ENCODE assay signal across 14 cellular contexts in the genomic region with DNA sequence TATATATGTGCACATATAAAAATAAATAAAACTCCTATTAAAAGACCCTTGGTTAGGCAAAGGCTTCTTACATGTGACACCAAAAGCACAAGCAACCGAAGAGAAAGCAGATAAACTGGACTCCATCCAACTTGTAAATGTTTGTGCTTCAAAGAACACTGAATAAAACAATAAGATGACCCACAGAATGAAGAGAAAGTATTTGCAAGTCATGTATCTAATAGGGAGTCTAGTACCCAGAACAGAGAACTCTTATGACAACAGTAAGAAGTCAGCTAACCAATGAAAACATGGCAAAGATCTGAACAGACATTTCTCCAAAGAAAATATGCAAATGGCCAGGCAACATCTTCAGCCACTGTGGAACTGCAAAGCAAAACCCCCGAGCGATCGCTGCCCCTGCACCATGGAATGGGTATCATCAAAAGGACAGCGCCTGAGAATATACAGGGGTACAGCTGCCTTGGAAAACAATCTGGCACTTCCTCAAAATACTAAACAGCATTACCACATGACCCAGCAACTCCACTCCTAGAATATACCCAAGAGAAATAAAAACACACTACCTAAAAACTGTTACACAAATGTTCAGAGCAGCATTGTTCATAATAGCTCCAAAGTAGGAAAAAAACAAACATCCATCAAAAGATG. TPM values are rescaled to one million over a fixed set of nuclear protein-coding genes. Genes with fewer than 3 reads are reported as not detected.
DNase-seq lines count a peak whose midpoint lies in the region; ATAC-seq and TF ChIP-seq lines count a peak whose summit lies in the region.
"Had no signal": no experiment of that assay in that cellular context is flagged by ENCODE, and none has a peak within 500 bp of the region (broad histone marks: within the 10 kb centered on the region; RNA-seq: fewer than 3 reads in every experiment).

No MANE protein-coding gene starts in this region.

- no peak for TF ChIP-seq CTCF in fibroblast of pulmonary artery (IDR thresholded peaks at IDR 0.05; ENCODE audit: low read length, missing control alignments)

- H3K36me3 Mint-ChIP-seq in activated T-cell treated with anti-CD3 and anti-CD28 coated beads, Interleukin-2, amount 50 U/mL, for 24 hours (ENCODE audit: low read depth), result peaks cover 75% of the 10 kb centered on the region
- H3K36me3 Mint-ChIP-seq in activated CD4-positive, alpha-beta memory T cell treated with anti-CD3 and anti-CD28 coated beads, Interleukin-2, amount 10 ng/mL, durations not matched to agents 7 days and 5 days (ENCODE audit: low read depth), result peaks cover 54% of the 10 kb centered on the region
- peaks cover 38 to 51% of the 10 kb centered on the region in 2 donors for H3K36me3 Mint-ChIP-seq in stimulated activated naive B cell treated with anti-CD40 and anti-IgM and Interleukin-4, amounts not matched to agents 10 μg/mL and 1 μg/mL and 100 μg/mL, for 72 hours

- no peaks in the 10 kb centered on the region for H3K27me3 Mint-ChIP-seq in activated T-cell treated with anti-CD3 and anti-CD28 coated beads, Interleukin-2, amount 50 U/mL, for 24 hours
- no peaks in the 10 kb centered on the region for H3K27me3 Mint-ChIP-seq in activated CD4-positive, alpha-beta memory T cell treated with anti-CD3 and anti-CD28 coated beads, Interleukin-2, amount 10 ng/mL, durations not matched to agents 7 days and 5 days
- H3K27me3 Mint-ChIP-seq in stimulated activated naive B cell treated with anti-CD40 and anti-IgM and Interleukin-4, amounts not matched to agents 10 μg/mL and 1 μg/mL and 100 μg/mL, for 72 hours, result no peaks in the 10 kb centered on the region

- H3K4me3 ChIP-seq in fibroblast of pulmonary artery (replicated peaks; ENCODE audit: low read depth, low read length), result no peak overlapping the region
- H3K4me3 ChIP-seq: upper lobe of left lung had no signal

- H3K27ac Mint-ChIP-seq in activated T-cell treated with anti-CD3 and anti-CD28 coated beads, Interleukin-2, amount 50 U/mL, for 24 hours, result peak overlapping the region; percentile 75
- H3K27ac Mint-ChIP-seq in activated CD4-positive, alpha-beta memory T cell treated with anti-CD3 and anti-CD28 coated beads, Interleukin-2, amount 10 ng/mL, durations not matched to agents 7 days and 5 days, result peak overlapping the region; percentile 58
- H3K27ac Mint-ChIP-seq in stimulated activated naive B cell treated with anti-CD40 and anti-IgM and Interleukin-4, amounts not matched to agents 10 μg/mL and 1 μg/mL and 100 μg/mL, for 72 hours, result peak overlapping the region; percentile 27

- peaks cover 79% of the 10 kb centered on the region for H3K4me1 Mint-ChIP-seq in activated T-cell treated with anti-CD3 and anti-CD28 coated beads, Interleukin-2, amount 50 U/mL, for 24 hours (ENCODE audit: low read depth)
- peaks cover 75% of the 10 kb centered on the region for H3K4me1 Mint-ChIP-seq in activated CD4-positive, alpha-beta memory T cell treated with anti-CD3 and anti-CD28 coated beads, Interleukin-2, amount 10 ng/mL, durations not matched to agents 7 days and 5 days
- H3K4me1 Mint-ChIP-seq in stimulated activated naive B cell treated with anti-CD40 and anti-IgM and Interleukin-4, amounts not matched to agents 10 μg/mL and 1 μg/mL and 100 μg/mL, for 72 hours, result peaks cover 39 to 81% of the 10 kb centered on the region in 2 donors

- ATAC-seq in stimulated activated naive B cell treated with anti-CD40 and anti-IgM and Interleukin-4, amounts not matched to agents 10 μg/mL and 1 μg/mL and 100 μg/mL, for 72 hours (replicated peaks), result no peak
- no peak for ATAC-seq in GM19452 (IDR thresholded peaks at IDR 0.05; ENCODE audit: unreplicated experiment)

- POLR2A ChIA-PET in activated CD4-positive, alpha-beta memory T cell treated with anti-CD3 and anti-CD28 coated beads, Interleukin-2, amount 10 ng/mL, durations not matched to agents 7 days and 5 days (lab: Charles Lee), result interaction anchor here (1.0 kb wide), 2 partner anchors 11 to 16 kb away, joined by 3 to 4 read pairs; no protein-coding TSS in a partner anchor

- no peak overlapping the region for H3K4me3 Mint-ChIP-seq in activated T-cell treated with anti-CD3 and anti-CD28 coated beads, Interleukin-2, amount 50 U/mL, for 24 hours
- H3K4me3 Mint-ChIP-seq in activated CD4-positive, alpha-beta memory T cell treated with anti-CD3 and anti-CD28 coated beads, Interleukin-2, amount 10 ng/mL, durations not matched to agents 7 days and 5 days, result no peak overlapping the region
- peak overlapping the region; percentile 30 to 69 for H3K4me3 Mint-ChIP-seq in stimulated activated naive B cell treated with anti-CD40 and anti-IgM and Interleukin-4, amounts not matched to agents 10 μg/mL and 1 μg/mL and 100 μg/mL, for 72 hours

- CTCF ChIA-PET in activated CD4-positive, alpha-beta memory T cell treated with anti-CD3 and anti-CD28 coated beads, Interleukin-2, amount 10 ng/mL, durations not matched to agents 7 days and 5 days (lab: Charles Lee), result interaction anchor here (1.3 to 2.1 kb wide), 2 partner anchors 10 to 43 kb away, joined by 3 to 6 read pairs; no protein-coding TSS in a partner anchor

- no peak for DNase-seq in activated T-cell treated with anti-CD3 and anti-CD28 coated beads, Interleukin-2, amount 50 U/mL, for 24 hours
- DNase-seq in activated T-cell treated with anti-CD3 and anti-CD28 coated beads, Interleukin-2, amount 50 U/mL, for 1 hour, result no peak
- DNase-seq in activated CD4-positive, alpha-beta memory T cell treated with anti-CD3 and anti-CD28 coated beads, Interleukin-2, amount 10 ng/mL, durations not matched to agents 7 days and 5 days, result no peak
- DNase-seq in fibroblast of pulmonary artery (ENCODE audit: low read depth) (peak; percentile 57), LoVo (ENCODE audit: low spot score) (no peak)
- no peak for DNase-seq in stimulated activated naive B cell treated with anti-CD40 and anti-IgM and Interleukin-4, amounts not matched to agents 10 μg/mL and 1 μg/mL and 100 μg/mL, for 72 hours
- DNase-seq in stimulated activated CD4-positive, alpha-beta T cell treated with anti-CD3 and anti-CD28 coated beads, Interleukin-4, amount 100 ng/mL, for 4 hours, result no peak
- DNase-seq: activated naive CD4-positive, alpha-beta T cell treated with anti-CD3 and anti-CD28 coated beads, Interleukin-2, amount 50 U/mL, for 16 hours; DND-41; mammary epithelial cell; occipital lobe; SW 1271; upper lobe of left lung had no signal

- H3K9me3 Mint-ChIP-seq in activated T-cell treated with anti-CD3 and anti-CD28 coated beads, Interleukin-2, amount 50 U/mL, for 24 hours, result no peaks in the 10 kb centered on the region
- no peaks in the 10 kb centered on the region for H3K9me3 Mint-ChIP-seq in activated CD4-positive, alpha-beta memory T cell treated with anti-CD3 and anti-CD28 coated beads, Interleukin-2, amount 10 ng/mL, durations not matched to agents 7 days and 5 days
- H3K9me3 Mint-ChIP-seq in stimulated activated naive B cell treated with anti-CD40 and anti-IgM and Interleukin-4, amounts not matched to agents 10 μg/mL and 1 μg/mL and 100 μg/mL, for 72 hours, result no peaks in the 10 kb centered on the region

RNA-seq across cellular contexts. Expression of a gene that starts 17.2 kb away (rescaled TPM):
- 10 to 100 TPM; 54.7 to 55.4 TPM for total RNA-seq in activated CD4-positive, alpha-beta memory T cell treated with anti-CD3 and anti-CD28 coated beads, Interleukin-2, amount 10 ng/mL, durations not matched to agents 7 days and 5 days

RNA-seq across cellular contexts. Expression of a gene that starts 43.2 kb away (rescaled TPM):
- 10 to 100 TPM; 20.6 to 21.8 TPM for total RNA-seq in activated CD4-positive, alpha-beta memory T cell treated with anti-CD3 and anti-CD28 coated beads, Interleukin-2, amount 10 ng/mL, durations not matched to agents 7 days and 5 days

Comparison
In these comparisons a context has a peak if more than half of its experiments do, and no peak if none do; other contexts are left out.
1. H3K4me3 Mint-ChIP-seq: peak in stimulated activated naive B cell treated with anti-CD40 and anti-IgM and Interleukin-4, amounts not matched to agents 10 μg/mL and 1 μg/mL and 100 μg/mL, for 72 hours (2 of 2); none in activated T-cell treated with anti-CD3 and anti-CD28 coated beads, Interleukin-2, amount 50 U/mL, for 24 hours (single experiment) and activated CD4-positive, alpha-beta memory T cell treated with anti-CD3 and anti-CD28 coated beads, Interleukin-2, amount 10 ng/mL, durations not matched to agents 7 days and 5 days (single experiment).
2. Peak in every context shown above with its lines, with median percentiles within 50 percentile points of each other: H3K27ac Mint-ChIP-seq.